Comparison of ENCODE assay signal across 26 cellular contexts in the genomic region with DNA sequence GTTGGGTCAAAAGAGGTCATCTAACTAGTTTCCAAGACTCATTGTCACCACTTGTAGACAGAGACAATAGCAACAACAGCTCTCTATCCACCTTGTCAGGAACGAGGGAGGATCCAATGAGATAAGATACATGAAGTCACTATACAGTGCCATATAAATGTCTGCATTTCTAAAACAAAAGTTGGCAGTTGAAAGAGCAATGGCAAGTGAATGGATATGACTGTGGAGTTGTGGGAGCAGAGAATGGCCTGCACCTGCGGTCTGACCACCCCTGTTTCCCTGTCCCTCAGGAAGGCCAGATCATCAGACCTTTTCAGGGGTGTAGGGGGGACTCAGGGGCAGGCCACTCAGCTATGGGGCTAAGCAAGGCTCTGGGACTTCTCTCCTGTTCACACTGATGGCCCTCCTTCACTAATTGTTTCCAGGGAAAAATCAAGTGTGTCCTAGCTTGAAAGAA. TPM values are rescaled to one million over a fixed set of nuclear protein-coding genes. Genes with fewer than 3 reads are reported as not detected.
DNase-seq lines count a peak whose midpoint lies in the region; ATAC-seq, FAIRE-seq and TF ChIP-seq lines count a peak whose summit lies in the region.
"Had no signal": no experiment of that assay in that cellular context is flagged by ENCODE, and none has a peak within 500 bp of the region (broad histone marks: within the 10 kb centered on the region; RNA-seq: fewer than 3 reads in every experiment).

No MANE protein-coding gene starts in this region.

- no peaks in the 10 kb centered on the region for H4K20me1 ChIP-seq in GM23338 (replicated peaks; ENCODE audit: insufficient read depth)
- H4K20me1 ChIP-seq in H1 (replicated peaks in 1 of 2; ENCODE audit: control insufficient read depth in 1 of 2, insufficient read depth in 2 of 2, low read length in 2 of 2), result no peaks in the 10 kb centered on the region

- H3K4ac ChIP-seq in H1 (replicated peaks; ENCODE audit: insufficient read length, low read depth, low read length), result no peak overlapping the region

- POLR2A ChIA-PET in H1 (lab: Charles Lee; ENCODE audit: partially characterized antibody), result no interaction called here

- no peak overlapping the region for H4K8ac ChIP-seq in H1 (ENCODE audit: extremely low read depth, insufficient read depth, low read length)

- H3K4me1 Mint-ChIP-seq in GM23338 (peaks cover 22% of the 10 kb centered on the region), type B pancreatic cell (ENCODE audit: unreplicated experiment) (peaks cover 30% of the 10 kb centered on the region)
- H3K4me1 Mint-ChIP-seq: B cell; CD8-positive, alpha-beta memory T cell had no signal

- intact Hi-C loops in colonic mucosa (cut with DNase I), result no loop called here

- 0 out of 2 replicates have a peak overlapping the region, but pooled peaks have one; percentile 8 for H2AK5ac ChIP-seq in H1 (ENCODE audit: low read depth, low read length)

- H3F3A ChIP-seq in GM23338 (replicated peaks; ENCODE audit: low read depth), result no peaks in the 10 kb centered on the region

- no peaks in the 10 kb centered on the region for H3K79me1 ChIP-seq in H1 (ENCODE audit: low read depth, low read length)

- H2BK15ac ChIP-seq in H1 (ENCODE audit: low read length), result no peak overlapping the region; the same call in 1 of the 2 replicates

- TF ChIP-seq RAD21 in H1 (IDR thresholded peaks at IDR 0.05 in 1 of 2, conservative IDR thresholded peaks at IDR 0.05 in 1 of 2; ENCODE audit: low read depth in 2 of 2, low read length in 2 of 2), result no peak

- no peak overlapping the region for H3K23ac ChIP-seq in H1 (ENCODE audit: insufficient read length)

- no peaks in the 10 kb centered on the region for H3K36me3 ChIP-seq in GM23338 (ENCODE audit: insufficient read depth)
- H3K36me3 ChIP-seq in HUES64 (ENCODE audit: insufficient read depth, low read length), result no peaks in the 10 kb centered on the region
- H3K36me3 ChIP-seq in H1 (ENCODE audit: control insufficient read depth in 2 of 4, insufficient read depth in 4 of 4, low read length in 3 of 4), result no peaks in the 10 kb centered on the region
- no peaks in the 10 kb centered on the region for H3K36me3 ChIP-seq in colonic mucosa
- H3K36me3 ChIP-seq: HAP-1, SJCRH30 had no signal

- no peak overlapping the region for H2BK20ac ChIP-seq in H1 (ENCODE audit: low read length)

- CTCF ChIA-PET in H1 (lab: Charles Lee; ENCODE audit: partially characterized antibody), result interaction anchor here (0.8 to 1.2 kb wide), 3 partner anchors 12 to 206 kb away, joined by 3 read pairs; partner anchors contain the start of gene PSMD6

- no peak overlapping the region for H2BK120ac ChIP-seq in H1 (replicated peaks; ENCODE audit: low read depth, low read length)

- FAIRE-seq in H1 (lab: Jason Lieb, UNC), result no peak
- FAIRE-seq: GM12892, HepG2 had no signal

- H2BK12ac ChIP-seq in H1 (ENCODE audit: low read depth, low read length), result no peak overlapping the region

- H3K27ac Mint-ChIP-seq in GM23338 (no peak overlapping the region), type B pancreatic cell (peak overlapping the region; percentile 17)
- H3K27ac Mint-ChIP-seq: B cell; CD8-positive, alpha-beta memory T cell had no signal

- no peak for TF ChIP-seq EP300 in H1 (IDR thresholded peaks at IDR 0.05; ENCODE audit: borderline replicate concordance in 1 of 2, low read depth in 2 of 2, low read length in 2 of 2)

- no peaks in the 10 kb centered on the region for H3K23me2 ChIP-seq in H1 (ENCODE audit: low read depth, low read length)

- no peak overlapping the region for H3K9ac ChIP-seq in HUES64 (ENCODE audit: low read depth, low read length)
- H3K9ac ChIP-seq in H1 (replicated peaks in 1 of 4; ENCODE audit: extremely low read depth in 1 of 4, low read depth in 3 of 4, low read length in 3 of 4), result no peak overlapping the region
- no peak overlapping the region for H3K9ac ChIP-seq in colonic mucosa (ENCODE audit: low read depth in 2 of 2, low read length in 2 of 2)

- no peak overlapping the region for H4K91ac ChIP-seq in H1 (replicated peaks; ENCODE audit: insufficient read length, low read length)

- no peak overlapping the region for H3K14ac ChIP-seq in H1 (ENCODE audit: insufficient read length)

- H2AFZ ChIP-seq in GM23338, result no peak overlapping the region
- no peak overlapping the region for H2AFZ ChIP-seq in H1 (ENCODE audit: low read length)
- H2AFZ ChIP-seq: PC-9 had no signal

- no peak overlapping the region for H4K5ac ChIP-seq in H1 (ENCODE audit: insufficient read length, low read depth, low read length)

- ATAC-seq in GM23338, result peak; percentile 43
- ATAC-seq: HepG2, Right ventricle myocardium inferior had no signal

- H3K4me3 Mint-ChIP-seq in GM23338 (no peak overlapping the region), type B pancreatic cell (no peak overlapping the region)
- H3K4me3 Mint-ChIP-seq: B cell; CD8-positive, alpha-beta memory T cell had no signal

- H3K9me3 ChIP-seq in HUES64 (ENCODE audit: insufficient read depth, low read depth, low read length) (no peaks in the 10 kb centered on the region), H1 (ENCODE audit: insufficient read depth in 2 of 2, low read depth in 1 of 2, low read length in 1 of 2) (no peaks in the 10 kb centered on the region), colonic mucosa (no peaks in the 10 kb centered on the region)
- H3K9me3 ChIP-seq: SJCRH30 had no signal

- H2BK5ac ChIP-seq in H1 (ENCODE audit: low read depth, low read length), result no peak overlapping the region

- TF ChIP-seq POLR2A in H1 (IDR thresholded peaks at IDR 0.05; ENCODE audit: control extremely low read depth in 1 of 2, low read depth in 2 of 2, low read length in 2 of 2), result no peak

- H3K56ac ChIP-seq in H1 (replicated peaks; ENCODE audit: insufficient read length, low read depth, low read length), result no peak overlapping the region

- peak overlapping the region; percentile 2; the same call in 1 of the 2 replicates for H3K4me2 ChIP-seq in GM23338
- H3K4me2 ChIP-seq in H1 (ENCODE audit: insufficient read depth in 1 of 2, low read depth in 2 of 2, low read length in 2 of 2), result peak overlapping the region; percentile 9 to 16
- H3K4me2 ChIP-seq: PC-9 had no signal

- H3K9me3 Mint-ChIP-seq in GM23338, result no peaks in the 10 kb centered on the region
- H3K9me3 Mint-ChIP-seq in type B pancreatic cell, result peaks cover 7% of the 10 kb centered on the region
- H3K9me3 Mint-ChIP-seq: CD8-positive, alpha-beta memory T cell had no signal

- H3K79me2 ChIP-seq in GM23338 (replicated peaks; ENCODE audit: insufficient read depth), result no peaks in the 10 kb centered on the region
- H3K79me2 ChIP-seq in H1 (ENCODE audit: control insufficient read depth in 1 of 2, insufficient read depth in 2 of 2, low read length in 2 of 2), result no peaks in the 10 kb centered on the region

- DNase-seq in GM23338 (ENCODE audit: low spot score) (peak; percentile 10), H1 (ENCODE audit: low read depth in 1 of 2, low spot score in 2 of 2) (no peak), type B pancreatic cell (ENCODE audit: extremely low spot score, unreplicated experiment) (no peak), NCI-H524 treated with DMSO at 0.1 percent for 48 hours (lab: John Stamatoyannopoulos, UW) (no peak), colonic mucosa (no peak), hippocampal formation (lab: John Stamatoyannopoulos, UW) (no peak)
- DNase-seq: Calu3; CD8-positive, alpha-beta memory T cell; DND-41; Karpas-422; NCI-H1092; NCI-H1436; NCI-H187; NCI-H2081 treated with DMSO at 0.1 percent for 48 hours; NCI-H524; NCI-H774; NK-92 treated with Interleukin-12 subunit alpha and Interleukin-12 subunit beta, amount 100 ng/mL, for 24 hours; PC-9; SJCRH30 had no signal

- no peak overlapping the region for H3K18ac ChIP-seq in H1 (ENCODE audit: extremely low read depth, low read length)

- H3K4me3 ChIP-seq in GM23338, result no peak overlapping the region
- no peak overlapping the region for H3K4me3 ChIP-seq in HUES64 (ENCODE audit: low read length)
- H3K4me3 ChIP-seq in H1 (ENCODE audit: extremely low read depth in 1 of 4, insufficient read depth in 2 of 4, low read depth in 3 of 4, low read length in 4 of 4), result 0 out of 8 replicates have a peak overlapping the region, but pooled peaks of 1 of the 4 experiments have one; percentile 4
- H3K4me3 ChIP-seq in colonic mucosa, result no peak overlapping the region
- H3K4me3 ChIP-seq: HAP-1, PC-9, SJCRH30 had no signal

- H3K36me3 Mint-ChIP-seq in GM23338 (ENCODE audit: low read depth) (no peaks in the 10 kb centered on the region), type B pancreatic cell (no peaks in the 10 kb centered on the region)
- H3K36me3 Mint-ChIP-seq: CD8-positive, alpha-beta memory T cell had no signal

- H3K4me1 ChIP-seq in GM23338 (ENCODE audit: insufficient read depth), result peaks cover 19% of the 10 kb centered on the region; the same call in 1 of the 2 replicates
- H3K4me1 ChIP-seq in HUES64 (ENCODE audit: insufficient read depth, low read length), result peaks cover 30% of the 10 kb centered on the region
- H3K4me1 ChIP-seq in H1 (replicated peaks in 1 of 4; ENCODE audit: control insufficient read depth in 3 of 4, insufficient read depth in 4 of 4, low read length in 3 of 4), result peaks cover 0 to 7% (median 6%) of the 10 kb centered on the region in 4 experiments; a peak in 6 of 7 replicates
- no peaks in the 10 kb centered on the region for H3K4me1 ChIP-seq in colonic mucosa

- no peak overlapping the region for H3K27ac ChIP-seq in GM23338 (ENCODE audit: low read depth)
- H3K27ac ChIP-seq in HUES64 (ENCODE audit: low read depth, low read length), result peak overlapping the region; percentile 42; the same call in 1 of the 2 replicates
- H3K27ac ChIP-seq in H1 (ENCODE audit: low read depth, low read length), result no peak overlapping the region
- no peak overlapping the region for H3K27ac ChIP-seq in colonic mucosa
- H3K27ac ChIP-seq: C4-2B, PC-9, SJCRH30 had no signal

- 84% methylated on average over 2 of the region's 2 CpGs for WGBS in HUES64
- WGBS in H1 (ENCODE audit: extremely low coverage in 1 of 2, insufficient coverage in 1 of 2, insufficient read length in 1 of 2, insufficient replicate concordance in 2 of 2, low coverage in 1 of 2, low lambda C conversion rate in 2 of 2, missing lambda C conversion rate in 1 of 2), 2 experiments, result 73% methylated on average over 2 of the region's 2 CpGs; no CpG with 5 or more reads in 1 of the 2 experiments

- no peaks in the 10 kb centered on the region for H3K9me2 ChIP-seq in GM23338 (ENCODE audit: insufficient read depth)

- TF ChIP-seq CTCF in GM23338 (conservative IDR thresholded peaks at IDR 0.05; ENCODE audit: low read depth in 2 of 2), result no peak
- no peak for TF ChIP-seq CTCF in H1 (IDR thresholded peaks at IDR 0.05; ENCODE audit: control extremely low read depth in 1 of 3, insufficient read depth in 1 of 3, low read depth in 1 of 3, low read length in 3 of 3)
- no peak for TF ChIP-seq CTCF in type B pancreatic cell (conservative IDR thresholded peaks at IDR 0.05)
- no peak for TF ChIP-seq CTCF in colonic mucosa (IDR thresholded peaks at IDR 0.05)

- H3K27me3 Mint-ChIP-seq in GM23338 (ENCODE audit: insufficient read depth, low read depth, poor library complexity) (no peaks in the 10 kb centered on the region), type B pancreatic cell (peaks cover 7% of the 10 kb centered on the region)

- H3K27me3 ChIP-seq in GM23338 (ENCODE audit: insufficient read depth) (no peaks in the 10 kb centered on the region), HUES64 (ENCODE audit: insufficient read depth, low read length) (peaks cover 5% of the 10 kb centered on the region), H1 (replicated peaks in 1 of 4; ENCODE audit: control insufficient read depth in 3 of 4, extremely low read depth in 1 of 4, insufficient read depth in 3 of 4, low read length in 3 of 4) (no peaks in the 10 kb centered on the region; a peak in 4 of 7 replicates), colonic mucosa (no peaks in the 10 kb centered on the region)
- H3K27me3 ChIP-seq: SJCRH30 had no signal

RNA-seq across cellular contexts. Expression of gene PSMD6, which starts 40.7 kb away (rescaled TPM):
- total RNA-seq in GM23338 (2014; rRNA removed; shearing (Covaris generic)), result 98.1 and 108 TPM in 2 replicates
- polyA plus RNA-seq in GM23338 (2016; fragmentation: Nextera tagmentation; extraction: Ambion mirVana) (195 and 205 TPM in 2 replicates), H1 (2011; rRNA removed) (31.9 and 43.7 TPM in 2 replicates)
- 112 TPM for polyA plus RNA-seq in HUES64 (2013, experiment 1 of 2)
- 117 TPM for polyA plus RNA-seq in HUES64 (2013, experiment 2 of 2)
- 99.6 and 104 TPM in 2 replicates for total RNA-seq in H1 (2021; fragmentation: NEBNext Ultra II Directional; extraction: Animal tissue kit (Norgen Biotek cat#: 25700))
- 64.1 TPM for polyA plus RNA-seq in H1 (2011; cell fraction: cytosol; rRNA removed)
- 39.6 TPM for polyA plus RNA-seq in H1 (2011; cell fraction: nucleus; rRNA removed)
- 91.1 to 107 TPM (median 94.8 TPM) in 4 replicates for polyA plus RNA-seq in H1 (2012, experiment 1 of 2)
- 14.2 TPM for polyA plus RNA-seq in H1 (2012, experiment 2 of 2)
- polyA plus RNA-seq in H1 (2013, experiment 1 of 2), result 105 TPM
- 106 TPM for polyA plus RNA-seq in H1 (2013, experiment 2 of 2)
- polyA minus RNA-seq in H1 (2011; rRNA and poly(A)+ RNA removed), result 30.3 and 32.6 TPM in 2 replicates
- 36.3 TPM for polyA minus RNA-seq in H1 (2011; cell fraction: cytosol; rRNA and poly(A)+ RNA removed)
- 61.2 TPM for polyA minus RNA-seq in H1 (2011; cell fraction: nucleus; rRNA and poly(A)+ RNA removed)
- total RNA-seq in type B pancreatic cell (ENCODE audit: low replicate concordance) (68.1 and 81.4 TPM in 2 replicates), colonic mucosa (10 to 100 TPM; 50.3 to 75.8 TPM)
